8 cellular contexts compared by ENCODE assay signal in the genomic region with DNA sequence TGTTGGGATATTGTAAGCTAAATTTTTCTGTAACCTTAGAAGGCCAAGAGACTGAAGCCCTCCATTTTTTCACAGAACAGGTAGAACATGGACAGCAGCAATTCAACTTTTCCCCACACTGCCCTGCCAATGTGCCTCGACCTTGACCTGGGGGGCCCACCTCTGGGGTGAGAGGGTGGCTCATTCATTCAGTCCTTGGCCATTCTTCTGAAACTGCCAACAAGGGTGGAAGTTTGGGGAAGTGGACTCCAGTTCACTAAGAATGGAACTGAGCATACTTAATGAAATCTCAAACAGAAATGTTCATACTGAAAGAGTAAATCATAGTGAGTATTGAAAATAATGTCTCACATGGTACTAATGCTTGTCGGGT. TPM values are rescaled to one million over a fixed set of nuclear protein-coding genes. Genes with fewer than 3 reads are reported as not detected.
DNase-seq lines count a peak whose midpoint lies in the region; ATAC-seq, FAIRE-seq and TF ChIP-seq lines count a peak whose summit lies in the region.

No MANE protein-coding gene starts in this region.

- peaks cover 42% of the 10 kb centered on the region for H3K36me3 Mint-ChIP-seq in WTC11

- H3K27ac Mint-ChIP-seq in WTC11 = peak overlapping the region; percentile 91

- peak overlapping the region; percentile 90 for H3K4me2 ChIP-seq in HCT116 (ENCODE audit: low read length)

- ATAC-seq in HCT116 = no peak
- ATAC-seq in WTC11 = no peak
- ATAC-seq in HG02642 (IDR thresholded peaks at IDR 0.05; ENCODE audit: poor library complexity, unreplicated experiment) = no peak
- ATAC-seq in HG02970 (IDR thresholded peaks at IDR 0.05; ENCODE audit: low FRiP score, unreplicated experiment) = no peak

- H3K36me3 ChIP-seq in HCT116 (ENCODE audit: control insufficient read depth in 1 of 2, insufficient read depth in 2 of 2, low read length in 2 of 2) (peaks cover 17 to 29% of the 10 kb centered on the region in 2 experiments), small intestine (ENCODE audit: control insufficient read depth in 2 of 2, insufficient read depth in 2 of 2, low read length in 2 of 2) (peaks cover 2 to 3% of the 10 kb centered on the region in 2 donors)

- H3K27me3 ChIP-seq in HCT116 (ENCODE audit: insufficient read depth, low read length) (no peaks in the 10 kb centered on the region), small intestine (ENCODE audit: control insufficient read depth in 2 of 2, insufficient read depth in 2 of 2, low read length in 2 of 2) (no peaks in the 10 kb centered on the region)

- POLR2A ChIA-PET in HCT116 (lab: Charles Lee) = no interaction called here
- POLR2A ChIA-PET in WTC11 (lab: Charles Lee) = no interaction called here

- H3K4me3 Mint-ChIP-seq in WTC11 = peak overlapping the region; percentile 98

- no peak for FAIRE-seq in small intestine (lab: Jason Lieb, UNC)

- BruUV-seq in HCT116 (replicated peaks; lab: Mats Ljungman, UMichigan) = no TSS peak

- 24 to 45% (median 27%) methylated on average over 2 of the region's 2 CpGs for WGBS in small intestine, 3 donors

- H3K4me1 ChIP-seq in HCT116 (ENCODE audit: control insufficient read depth in 1 of 2, insufficient read depth in 2 of 2, low read length in 2 of 2) = peaks cover 10 to 21% of the 10 kb centered on the region in 2 experiments; a peak in 3 of 4 replicates
- H3K4me1 ChIP-seq in small intestine (ENCODE audit: control insufficient read depth in 2 of 2, insufficient read depth in 1 of 2, low read depth in 1 of 2, low read length in 1 of 2) = peaks cover 3 to 19% of the 10 kb centered on the region in 2 donors

- H3K9me2 ChIP-seq in HCT116 (ENCODE audit: insufficient read depth) = no peaks in the 10 kb centered on the region

- peaks cover 38% of the 10 kb centered on the region for H3K4me1 Mint-ChIP-seq in WTC11

- RAD21 ChIA-PET in HCT116 (lab: Charles Lee; ENCODE audit: low non-redundant PET in 1 of 2, low total read pairs in 2 of 2, uncharacterized antibody in 2 of 2, unreplicated experiment in 2 of 2) = no interaction called here

- peaks cover 11% of the 10 kb centered on the region; the same call in 1 of the 2 replicates for H4K20me1 ChIP-seq in HCT116 (ENCODE audit: insufficient read depth)

- intact Hi-C loops in HCT116 (cut with micrococcal nuclease) = loop anchor here (5.0 kb wide), 1 partner anchor 397 kb away; no protein-coding TSS in a partner anchor

- peak overlapping the region; percentile 81 for H3K9ac ChIP-seq in HCT116 (ENCODE audit: low read length)

- DNase-seq in HCT116 (ENCODE audit: low read depth, low spot score) (no peak), WTC11 (ENCODE audit: low spot score) (no peak), foreskin fibroblast (no peak), small intestine (no peak), putamen (ENCODE audit: low spot score) (no peak), DMS79 treated with DMSO at 0.1 percent for 48 hours (lab: John Stamatoyannopoulos, UW) (no peak)

- H3K9me3 Mint-ChIP-seq in WTC11 = no peaks in the 10 kb centered on the region

- no peak for TF ChIP-seq CTCF in HCT116 (IDR thresholded peaks at IDR 0.05 in 2 of 3, conservative IDR thresholded peaks at IDR 0.05 in 1 of 3; ENCODE audit: borderline replicate concordance in 1 of 3, insufficient read depth in 1 of 3, low read depth in 2 of 3, low read length in 2 of 3)
- no peak for TF ChIP-seq CTCF in WTC11 (IDR thresholded peaks at IDR 0.05)
- TF ChIP-seq CTCF in foreskin fibroblast (IDR thresholded peaks at IDR 0.05; ENCODE audit: low read depth, low read length) = no peak

- CTCF ChIA-PET in HCT116 (lab: Charles Lee) = no interaction called here
- CTCF ChIA-PET in WTC11 (lab: Charles Lee) = interaction anchor here (1.9 kb wide), 1 partner anchor 156 kb away, joined by 6 read pairs; no protein-coding TSS in a partner anchor

- H3K27ac ChIP-seq in HCT116 (ENCODE audit: low read depth, low read length) (peak overlapping the region; percentile 62), small intestine (ENCODE audit: low read depth in 1 of 2, low read length in 1 of 2) (peak overlapping the region in 1 of 2 donors; percentile 94)

- TF ChIP-seq RAD21 in HCT116 (IDR thresholded peaks at IDR 0.05; ENCODE audit: low read depth) = no peak

- peak overlapping the region; percentile 85 to 97 for H3K4me3 ChIP-seq in HCT116 (replicated peaks in 1 of 2; ENCODE audit: low read depth in 1 of 2, low read length in 2 of 2)
- H3K4me3 ChIP-seq in foreskin fibroblast (ENCODE audit: low read depth in 1 of 2, low read length in 2 of 2) = peak overlapping the region; percentile 91 to 100
- H3K4me3 ChIP-seq in small intestine (ENCODE audit: low read depth in 1 of 2, low read length in 2 of 2) = peak overlapping the region; percentile 78 to 95

- H2AFZ ChIP-seq in HCT116 (ENCODE audit: low read depth, low read length, poor library complexity, severe bottlenecking) = no peak overlapping the region

- H3K9me3 ChIP-seq in HCT116 (ENCODE audit: control insufficient read depth in 1 of 2, insufficient read depth in 1 of 2, low read depth in 1 of 2, low read length in 2 of 2) (no peaks in the 10 kb centered on the region), small intestine (ENCODE audit: control insufficient read depth, low read depth) (no peaks in the 10 kb centered on the region)

- H3K79me2 ChIP-seq in HCT116 (ENCODE audit: insufficient read depth, low read length) = peaks cover 73% of the 10 kb centered on the region

- TF ChIP-seq POLR2A in HCT116 (IDR thresholded peaks at IDR 0.05; ENCODE audit: borderline replicate concordance, extremely low read depth, insufficient read depth, insufficient read length) = no peak

- no peaks in the 10 kb centered on the region for H3K27me3 Mint-ChIP-seq in WTC11 (ENCODE audit: low read depth)

TF ChIP-seq in HCT116, 20 proteins besides CTCF, POLR2A, EP300 and RAD21:
- no peak for TF ChIP-seq EZH2 (IDR thresholded peaks at IDR 0.05)
- TF ChIP-seq ZFX (IDR thresholded peaks at IDR 0.05) = no peak
- no peak for TF ChIP-seq CEBPB (IDR thresholded peaks at IDR 0.05; ENCODE audit: low read depth)
- no peak for TF ChIP-seq SP1 (IDR thresholded peaks at IDR 0.05; ENCODE audit: low read depth)
- no peak for TF ChIP-seq EGR1 (IDR thresholded peaks at IDR 0.05; ENCODE audit: low read depth)
- TF ChIP-seq YY1 (IDR thresholded peaks at IDR 0.05; ENCODE audit: extremely low read depth, insufficient replicate concordance, low read depth, low read length) = no peak
- TF ChIP-seq ELF1 (IDR thresholded peaks at IDR 0.05; ENCODE audit: borderline replicate concordance, low read depth) = no peak
- TF ChIP-seq, protein P1, sequence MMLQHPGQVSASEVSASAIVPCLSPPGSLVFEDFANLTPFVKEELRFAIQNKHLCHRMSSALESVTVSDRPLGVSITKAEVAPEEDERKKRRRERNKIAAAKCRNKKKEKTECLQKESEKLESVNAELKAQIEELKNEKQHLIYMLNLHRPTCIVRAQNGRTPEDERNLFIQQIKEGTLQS (IDR thresholded peaks at IDR 0.05) = no peak
- no peak for TF ChIP-seq FOSL1 (IDR thresholded peaks at IDR 0.05; ENCODE audit: low read depth)
- no peak for TF ChIP-seq SIN3A (IDR thresholded peaks at IDR 0.05; ENCODE audit: low read depth)
- TF ChIP-seq SRF (IDR thresholded peaks at IDR 0.05; ENCODE audit: low read depth) = no peak

TF ChIP-seq in WTC11, 78 proteins besides CTCF, POLR2A, EP300 and RAD21:
- TF ChIP-seq NR2C2 (CRISPR knock-in tag; IDR thresholded peaks at IDR 0.05) = no peak
- peak; percentile 46; the same call in 1 of the 2 replicates for TF ChIP-seq GABPB1 (CRISPR knock-in tag; IDR thresholded peaks at IDR 0.05)
TF ChIP-seq in WTC11: peak in this region for 1.

RNA-seq across cellular contexts. Expression of a gene that starts 1.1 kb away (rescaled TPM):
- total RNA-seq in HCT116 (2021; ENCODE audit: unreplicated experiment) = 985 TPM
- 1,577 and 1,664 TPM in 2 replicates for polyA plus RNA-seq in HCT116 (2012)
- 596 to 611 TPM (median 603 TPM) in 3 replicates for total RNA-seq in WTC11 (2021)
- polyA plus RNA-seq in small intestine = 1,000 to 10,000 TPM in 2 of 3 donors, 100 to 1,000 TPM in 1; 838 to 1,497 (median 1,356) TPM

RNA-seq across cellular contexts. Expression of a gene that starts 1.5 kb away (rescaled TPM):
- total RNA-seq in HCT116 (2021; ENCODE audit: unreplicated experiment) = 86.6 TPM
- polyA plus RNA-seq in HCT116 (2012) = 45.6 and 62.1 TPM in 2 replicates
- 95.6 to 106 TPM (median 98.9 TPM) in 3 replicates for total RNA-seq in WTC11 (2021)
- 10 to 100 TPM; 33.5 to 53.9 (median 47.6) TPM for polyA plus RNA-seq in small intestine
